1 cellular context compared by ENCODE assay signal in genomic region chr4:84582302-84582987, GRCh38.
TF ChIP-seq lines count a peak whose summit lies in the region.

No MANE protein-coding gene starts in this region.

TF ChIP-seq in K562, 482 proteins besides CTCF, POLR2A, EP300 and RAD21 (continued from another document and continues in another):
- TF ChIP-seq JUNB (CRISPR knock-in tag; conservative IDR thresholded peaks at IDR 0.05) (0 out of 2 replicates have a peak, but pooled peaks have one; percentile 6), HDAC3 (IDR thresholded peaks at IDR 0.05; ENCODE audit: borderline replicate concordance, partially characterized antibody) (no peak), ZNF146 (CRISPR knock-in tag; IDR thresholded peaks at IDR 0.05; ENCODE audit: unreplicated experiment) (no peak), PCBP1 (IDR thresholded peaks at IDR 0.05; ENCODE audit: low read depth, low read length, poor library complexity, severe bottlenecking) (peak; percentile 41), NEUROD1 (IDR thresholded peaks at IDR 0.05; ENCODE audit: borderline replicate concordance, low read depth, low read length, partially characterized antibody) (peak; percentile 32), ATF1 (CRISPR knock-in tag; IDR thresholded peaks at IDR 0.05) (peak; percentile 37; the same call in 1 of the 2 replicates), ATF1 (tag; IDR thresholded peaks at IDR 0.05) (peak; percentile 85), HDAC8 (tag; IDR thresholded peaks at IDR 0.05) (no peak), NRF1 (conservative IDR thresholded peaks at IDR 0.05 in 1 of 2, IDR thresholded peaks at IDR 0.05 in 1 of 2) (peak; percentile 67 to 74), CCNT2 (IDR thresholded peaks at IDR 0.05; ENCODE audit: borderline replicate concordance, extremely low read depth, insufficient read length, low read depth, low read length) (peak; percentile 68), TOE1 (IDR thresholded peaks at IDR 0.05; ENCODE audit: borderline replicate concordance) (peak; percentile 43; the same call in 1 of the 2 replicates), TOE1 (CRISPR knock-in tag; IDR thresholded peaks at IDR 0.05; ENCODE audit: borderline replicate concordance, low read depth) (no peak), ARID1B (IDR thresholded peaks at IDR 0.05) (0 out of 2 replicates have a peak, but pooled peaks have one; percentile 10), BHLHE40 (IDR thresholded peaks at IDR 0.05; ENCODE audit: low read length) (no peak), SRF (CRISPR knock-in tag; IDR thresholded peaks at IDR 0.05) (peak in 1 of 2 experiments; percentile 38; a peak in 1 of 4 replicates), MGA (IDR thresholded peaks at IDR 0.05) (peak; percentile 42), EGR1 (conservative IDR thresholded peaks at IDR 0.05) (peak; percentile 84), L3MBTL2 (IDR thresholded peaks at IDR 0.05) (no peak), CXXC5 (CRISPR knock-in tag; IDR thresholded peaks at IDR 0.05) (peak; percentile 60; the same call in 1 of the 2 replicates), HMGN3 (IDR thresholded peaks at IDR 0.05; ENCODE audit: borderline replicate concordance, extremely low read depth, insufficient read length, low read depth, low read length) (peak; percentile 66), PKNOX1 (IDR thresholded peaks at IDR 0.05) (peak; percentile 49), CREB1 (IDR thresholded peaks at IDR 0.05) (peak; percentile 84), CREB1 (CRISPR knock-in tag; IDR thresholded peaks at IDR 0.05) (peak; percentile 90), ZNF277 (CRISPR knock-in tag; IDR thresholded peaks at IDR 0.05; ENCODE audit: borderline replicate concordance) (no peak), TEAD1 (CRISPR knock-in tag; IDR thresholded peaks at IDR 0.05) (peak in 1 of 2 experiments; percentile 69; a peak in 1 of 4 replicates), MAZ (CRISPR knock-in tag; conservative IDR thresholded peaks at IDR 0.05 in 1 of 2, IDR thresholded peaks at IDR 0.05 in 1 of 2) (peak; percentile 92 to 99)
- TF ChIP-seq, protein P1, sequence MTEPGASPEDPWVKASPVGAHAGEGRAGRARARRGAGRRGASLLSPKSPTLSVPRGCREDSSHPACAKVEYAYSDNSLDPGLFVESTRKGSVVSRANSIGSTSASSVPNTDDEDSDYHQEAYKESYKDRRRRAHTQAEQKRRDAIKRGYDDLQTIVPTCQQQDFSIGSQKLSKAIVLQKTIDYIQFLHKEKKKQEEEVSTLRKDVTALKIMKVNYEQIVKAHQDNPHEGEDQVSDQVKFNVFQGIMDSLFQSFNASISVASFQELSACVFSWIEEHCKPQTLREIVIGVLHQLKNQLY (CRISPR knock-in tag; conservative IDR thresholded peaks at IDR 0.05): no peak
- TF ChIP-seq, protein P2, sequence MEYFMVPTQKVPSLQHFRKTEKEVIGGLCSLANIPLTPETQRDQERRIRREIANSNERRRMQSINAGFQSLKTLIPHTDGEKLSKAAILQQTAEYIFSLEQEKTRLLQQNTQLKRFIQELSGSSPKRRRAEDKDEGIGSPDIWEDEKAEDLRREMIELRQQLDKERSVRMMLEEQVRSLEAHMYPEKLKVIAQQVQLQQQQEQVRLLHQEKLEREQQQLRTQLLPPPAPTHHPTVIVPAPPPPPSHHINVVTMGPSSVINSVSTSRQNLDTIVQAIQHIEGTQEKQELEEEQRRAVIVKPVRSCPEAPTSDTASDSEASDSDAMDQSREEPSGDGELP (CRISPR knock-in tag; IDR thresholded peaks at IDR 0.05; ENCODE audit: borderline replicate concordance): peak; percentile 61; the same call in 1 of the 2 replicates
- TF ChIP-seq, protein P3, sequence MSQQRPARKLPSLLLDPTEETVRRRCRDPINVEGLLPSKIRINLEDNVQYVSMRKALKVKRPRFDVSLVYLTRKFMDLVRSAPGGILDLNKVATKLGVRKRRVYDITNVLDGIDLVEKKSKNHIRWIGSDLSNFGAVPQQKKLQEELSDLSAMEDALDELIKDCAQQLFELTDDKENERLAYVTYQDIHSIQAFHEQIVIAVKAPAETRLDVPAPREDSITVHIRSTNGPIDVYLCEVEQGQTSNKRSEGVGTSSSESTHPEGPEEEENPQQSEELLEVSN (IDR thresholded peaks at IDR 0.05; ENCODE audit: borderline replicate concordance in 1 of 2, extremely low read depth in 1 of 2, insufficient read depth in 1 of 2, insufficient read length in 1 of 2, low read depth in 1 of 2, low read length in 1 of 2, poor library complexity in 1 of 2, severe bottlenecking in 1 of 2): peak; percentile 16 to 81
- TF ChIP-seq, protein P4, sequence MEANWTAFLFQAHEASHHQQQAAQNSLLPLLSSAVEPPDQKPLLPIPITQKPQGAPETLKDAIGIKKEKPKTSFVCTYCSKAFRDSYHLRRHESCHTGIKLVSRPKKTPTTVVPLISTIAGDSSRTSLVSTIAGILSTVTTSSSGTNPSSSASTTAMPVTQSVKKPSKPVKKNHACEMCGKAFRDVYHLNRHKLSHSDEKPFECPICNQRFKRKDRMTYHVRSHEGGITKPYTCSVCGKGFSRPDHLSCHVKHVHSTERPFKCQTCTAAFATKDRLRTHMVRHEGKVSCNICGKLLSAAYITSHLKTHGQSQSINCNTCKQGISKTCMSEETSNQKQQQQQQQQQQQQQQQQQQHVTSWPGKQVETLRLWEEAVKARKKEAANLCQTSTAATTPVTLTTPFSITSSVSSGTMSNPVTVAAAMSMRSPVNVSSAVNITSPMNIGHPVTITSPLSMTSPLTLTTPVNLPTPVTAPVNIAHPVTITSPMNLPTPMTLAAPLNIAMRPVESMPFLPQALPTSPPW (CRISPR knock-in tag; IDR thresholded peaks at IDR 0.05): peak; percentile 95
- TF ChIP-seq, protein P5, sequence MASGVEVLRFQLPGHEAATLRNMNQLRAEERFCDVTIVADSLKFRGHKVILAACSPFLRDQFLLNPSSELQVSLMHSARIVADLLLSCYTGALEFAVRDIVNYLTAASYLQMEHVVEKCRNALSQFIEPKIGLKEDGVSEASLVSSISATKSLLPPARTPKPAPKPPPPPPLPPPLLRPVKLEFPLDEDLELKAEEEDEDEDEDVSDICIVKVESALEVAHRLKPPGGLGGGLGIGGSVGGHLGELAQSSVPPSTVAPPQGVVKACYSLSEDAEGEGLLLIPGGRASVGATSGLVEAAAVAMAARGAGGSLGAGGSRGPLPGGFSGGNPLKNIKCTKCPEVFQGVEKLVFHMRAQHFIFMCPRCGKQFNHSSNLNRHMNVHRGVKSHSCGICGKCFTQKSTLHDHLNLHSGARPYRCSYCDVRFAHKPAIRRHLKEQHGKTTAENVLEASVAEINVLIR (CRISPR knock-in tag; IDR thresholded peaks at IDR 0.05): peak; percentile 79
- TF ChIP-seq, protein P6, sequence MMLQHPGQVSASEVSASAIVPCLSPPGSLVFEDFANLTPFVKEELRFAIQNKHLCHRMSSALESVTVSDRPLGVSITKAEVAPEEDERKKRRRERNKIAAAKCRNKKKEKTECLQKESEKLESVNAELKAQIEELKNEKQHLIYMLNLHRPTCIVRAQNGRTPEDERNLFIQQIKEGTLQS (IDR thresholded peaks at IDR 0.05): peak; percentile 71
- TF ChIP-seq, protein P6 (CRISPR knock-in tag; conservative IDR thresholded peaks at IDR 0.05): no peak
- TF ChIP-seq, protein P7, sequence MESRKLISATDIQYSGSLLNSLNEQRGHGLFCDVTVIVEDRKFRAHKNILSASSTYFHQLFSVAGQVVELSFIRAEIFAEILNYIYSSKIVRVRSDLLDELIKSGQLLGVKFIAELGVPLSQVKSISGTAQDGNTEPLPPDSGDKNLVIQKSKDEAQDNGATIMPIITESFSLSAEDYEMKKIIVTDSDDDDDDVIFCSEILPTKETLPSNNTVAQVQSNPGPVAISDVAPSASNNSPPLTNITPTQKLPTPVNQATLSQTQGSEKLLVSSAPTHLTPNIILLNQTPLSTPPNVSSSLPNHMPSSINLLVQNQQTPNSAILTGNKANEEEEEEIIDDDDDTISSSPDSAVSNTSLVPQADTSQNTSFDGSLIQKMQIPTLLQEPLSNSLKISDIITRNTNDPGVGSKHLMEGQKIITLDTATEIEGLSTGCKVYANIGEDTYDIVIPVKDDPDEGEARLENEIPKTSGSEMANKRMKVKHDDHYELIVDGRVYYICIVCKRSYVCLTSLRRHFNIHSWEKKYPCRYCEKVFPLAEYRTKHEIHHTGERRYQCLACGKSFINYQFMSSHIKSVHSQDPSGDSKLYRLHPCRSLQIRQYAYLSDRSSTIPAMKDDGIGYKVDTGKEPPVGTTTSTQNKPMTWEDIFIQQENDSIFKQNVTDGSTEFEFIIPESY (CRISPR knock-in tag; IDR thresholded peaks at IDR 0.05): peak; percentile 39; the same call in 1 of the 2 replicates
